Comparison of ENCODE assay signal across 8 cellular contexts in the genomic region with DNA sequence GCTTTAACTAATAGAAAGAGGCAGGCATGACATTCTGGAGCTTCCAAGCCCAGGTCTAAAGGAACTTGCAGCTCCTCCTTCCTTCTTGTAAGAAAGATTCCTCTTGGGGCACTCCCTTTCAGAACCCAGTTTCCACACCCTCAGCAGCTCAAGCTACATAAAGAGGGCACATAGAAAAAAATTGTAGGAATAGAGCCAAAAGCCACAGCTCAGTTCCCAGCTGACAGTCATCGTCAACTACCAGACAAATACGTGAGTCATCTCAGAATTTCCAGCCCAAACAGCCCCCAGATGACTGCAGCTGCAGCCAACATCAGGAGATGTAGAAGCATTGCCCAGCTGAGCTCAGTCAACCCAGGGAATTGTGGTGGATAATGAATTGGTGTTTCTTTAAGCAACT.
A peak's percentile ranks its signal among the peaks of the same experiment; 100 is the strongest.
DNase-seq lines count a peak whose midpoint lies in the region; ATAC-seq and TF ChIP-seq lines count a peak whose summit lies in the region.

No MANE protein-coding gene starts in this region.

- H3K9me2 ChIP-seq in PC-3 (replicated peaks; ENCODE audit: low read length): no peaks in the 10 kb centered on the region

- H3K27ac Mint-ChIP-seq in Calu3 (ENCODE audit: unreplicated experiment): no peak overlapping the region

- peak; percentile 98 for ATAC-seq in PC-3
- ATAC-seq in GM19023 (IDR thresholded peaks at IDR 0.05; ENCODE audit: unreplicated experiment): no peak
- ATAC-seq in GM21576 (IDR thresholded peaks at IDR 0.05; ENCODE audit: unreplicated experiment): no peak
- ATAC-seq in GM19324 (IDR thresholded peaks at IDR 0.05; ENCODE audit: low FRiP score, unreplicated experiment): no peak

- H3K79me2 ChIP-seq in PC-3 (ENCODE audit: low read length): no peaks in the 10 kb centered on the region

- H3K27me3 Mint-ChIP-seq in Calu3 (ENCODE audit: unreplicated experiment): no peaks in the 10 kb centered on the region

- BruUV-seq in Calu3 (replicated peaks; lab: Mats Ljungman, UMichigan) (no TSS peak), PC-3 (replicated peaks; lab: Mats Ljungman, UMichigan) (no TSS peak)

- no peaks in the 10 kb centered on the region for H3K9me3 Mint-ChIP-seq in Calu3 (ENCODE audit: low read depth, unreplicated experiment)

- TF ChIP-seq CTCF in Calu3 (IDR thresholded peaks at IDR 0.05; ENCODE audit: unreplicated experiment): no peak
- no peak for TF ChIP-seq CTCF in PC-3 (conservative IDR thresholded peaks at IDR 0.05; ENCODE audit: low read depth, low read length)

- no peaks in the 10 kb centered on the region for H3K36me3 ChIP-seq in PC-3 (ENCODE audit: low read depth, low read length)

- no peak overlapping the region for H3K4me3 ChIP-seq in PC-3 (ENCODE audit: low read length)

- H3K9ac ChIP-seq in PC-3 (ENCODE audit: low read length): no peak overlapping the region; the same call in 1 of the 2 replicates

- H3K27me3 ChIP-seq in PC-3 (ENCODE audit: low read length): no peaks in the 10 kb centered on the region

- no peaks in the 10 kb centered on the region for H3F3A ChIP-seq in PC-3 (ENCODE audit: low read length, unreplicated experiment)

- H3K4me3 Mint-ChIP-seq in Calu3 (ENCODE audit: low read depth, unreplicated experiment): no peak overlapping the region

- H4K20me1 ChIP-seq in PC-3 (ENCODE audit: low read length): no peaks in the 10 kb centered on the region

- H3K4me2 ChIP-seq in PC-3 (ENCODE audit: low read length): peak overlapping the region; percentile 39

- H3K27ac ChIP-seq in PC-3 (ENCODE audit: low read length): peak overlapping the region; percentile 54

- peaks cover 11% of the 10 kb centered on the region for H3K4me1 ChIP-seq in PC-3 (ENCODE audit: insufficient read depth, low read length)

- intact Hi-C loops in Calu3 (cut with micrococcal nuclease; ENCODE audit: unreplicated experiment) (no loop called here), PC-3 (cut with micrococcal nuclease) (no loop called here)

- CTCF ChIA-PET in Calu3 (lab: Charles Lee): no interaction called here
- CTCF ChIA-PET in PC-3 (lab: Charles Lee): no interaction called here

- H2AFZ ChIP-seq in PC-3 (ENCODE audit: low read length): no peak overlapping the region

- POLR2A ChIA-PET in PC-3 (lab: Charles Lee; ENCODE audit: unreplicated experiment): interaction anchor here (0.5 kb wide), 1 partner anchor 132 kb away, joined by 3 read pairs; no protein-coding TSS in a partner anchor

- H3K9me3 ChIP-seq in PC-3 (ENCODE audit: low read length): no peaks in the 10 kb centered on the region

- H3K4me1 Mint-ChIP-seq in Calu3 (ENCODE audit: low read depth, unreplicated experiment): peaks cover 16% of the 10 kb centered on the region

- H3K36me3 Mint-ChIP-seq in Calu3 (ENCODE audit: insufficient read depth, unreplicated experiment): peaks cover under 1% of the 10 kb centered on the region

- DNase-seq in Calu3: peak; percentile 49
- peak; percentile 90 for DNase-seq in PC-3
- DNase-seq in epidermal melanocyte (ENCODE audit: insufficient read length, low spot score): peak; percentile 56
- peak; percentile 53 for DNase-seq in myocyte (ENCODE audit: low read depth)
- DNase-seq in HCEC 1CT: no peak
